ENCODE assay signal across 1 cellular context in the genomic region with DNA sequence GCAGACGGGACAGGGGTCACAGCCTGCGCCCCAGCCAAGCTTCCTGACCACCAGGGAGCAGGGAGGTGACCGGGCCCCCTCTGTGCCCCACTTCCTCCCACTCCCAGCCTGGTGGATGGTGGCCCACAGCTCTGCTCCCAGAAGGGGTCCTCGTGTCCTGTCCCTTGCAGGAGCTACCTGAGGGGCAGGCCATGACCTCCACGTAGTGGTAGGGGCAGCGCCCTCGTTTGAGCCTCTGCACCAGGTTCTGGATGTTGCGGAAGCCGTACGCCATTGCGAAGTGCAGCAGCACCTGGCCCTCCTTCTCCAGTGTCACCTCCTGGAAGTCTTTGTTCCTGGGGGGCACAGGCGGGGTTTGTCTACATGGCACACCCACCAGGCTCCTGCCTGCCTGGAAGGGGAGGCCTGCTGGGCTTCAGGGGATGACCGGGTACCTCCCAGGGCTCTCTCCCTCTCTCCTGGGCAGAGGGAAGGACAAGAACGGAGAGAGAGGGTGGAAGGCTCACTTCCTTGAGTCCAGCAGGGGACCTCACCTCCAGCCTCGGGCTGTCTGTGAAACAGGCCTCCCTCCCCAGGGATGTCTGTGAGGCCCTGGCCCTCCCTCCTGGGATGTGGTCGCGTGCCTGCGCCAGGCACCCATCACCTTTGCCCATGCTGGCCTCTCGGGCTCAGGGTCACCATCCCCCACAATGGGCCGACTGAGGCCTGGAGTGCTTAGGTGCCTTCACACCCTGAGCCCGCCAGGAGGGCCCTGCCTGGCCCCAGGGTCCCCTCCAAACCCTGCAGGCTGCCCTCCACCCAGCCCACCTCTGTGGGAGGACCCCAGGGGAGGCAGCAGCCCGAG.
TF ChIP-seq lines count a peak whose summit lies in the region.

No MANE protein-coding gene starts in this region.

TF ChIP-seq in IMR-90, 13 proteins besides CTCF, POLR2A, EP300 and RAD21:
- TF ChIP-seq MXI1 (IDR thresholded peaks at IDR 0.05; ENCODE audit: borderline replicate concordance, low read depth, low read length) = no peak
- TF ChIP-seq RCOR1 (IDR thresholded peaks at IDR 0.05; ENCODE audit: insufficient replicate concordance, low read length) = no peak
- no peak for TF ChIP-seq SMC3 (IDR thresholded peaks at IDR 0.05; ENCODE audit: low read depth, low read length)
- TF ChIP-seq CEBPB (IDR thresholded peaks at IDR 0.05; ENCODE audit: low read depth, low read length) = no peak
- no peak for TF ChIP-seq NFE2L2 (IDR thresholded peaks at IDR 0.05; ENCODE audit: low read depth, low read length)
- TF ChIP-seq BHLHE40 (IDR thresholded peaks at IDR 0.05; ENCODE audit: low read depth, low read length) = no peak
- TF ChIP-seq, protein P1, sequence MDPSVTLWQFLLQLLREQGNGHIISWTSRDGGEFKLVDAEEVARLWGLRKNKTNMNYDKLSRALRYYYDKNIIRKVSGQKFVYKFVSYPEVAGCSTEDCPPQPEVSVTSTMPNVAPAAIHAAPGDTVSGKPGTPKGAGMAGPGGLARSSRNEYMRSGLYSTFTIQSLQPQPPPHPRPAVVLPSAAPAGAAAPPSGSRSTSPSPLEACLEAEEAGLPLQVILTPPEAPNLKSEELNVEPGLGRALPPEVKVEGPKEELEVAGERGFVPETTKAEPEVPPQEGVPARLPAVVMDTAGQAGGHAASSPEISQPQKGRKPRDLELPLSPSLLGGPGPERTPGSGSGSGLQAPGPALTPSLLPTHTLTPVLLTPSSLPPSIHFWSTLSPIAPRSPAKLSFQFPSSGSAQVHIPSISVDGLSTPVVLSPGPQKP (IDR thresholded peaks at IDR 0.05; ENCODE audit: borderline replicate concordance, low read depth, low read length) = no peak
- no peak for TF ChIP-seq FOS (IDR thresholded peaks at IDR 0.05; ENCODE audit: low read depth, low read length)
- TF ChIP-seq, protein P2, sequence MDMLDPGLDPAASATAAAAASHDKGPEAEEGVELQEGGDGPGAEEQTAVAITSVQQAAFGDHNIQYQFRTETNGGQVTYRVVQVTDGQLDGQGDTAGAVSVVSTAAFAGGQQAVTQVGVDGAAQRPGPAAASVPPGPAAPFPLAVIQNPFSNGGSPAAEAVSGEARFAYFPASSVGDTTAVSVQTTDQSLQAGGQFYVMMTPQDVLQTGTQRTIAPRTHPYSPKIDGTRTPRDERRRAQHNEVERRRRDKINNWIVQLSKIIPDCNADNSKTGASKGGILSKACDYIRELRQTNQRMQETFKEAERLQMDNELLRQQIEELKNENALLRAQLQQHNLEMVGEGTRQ (IDR thresholded peaks at IDR 0.05; ENCODE audit: low read depth, low read length) = no peak
TF ChIP-seq in IMR-90: peak in this region for 0.
